In genomic region chr4:72568959-72569718, GRCh38 we compare ENCODE assay signal across 8 cellular contexts. TPM values are rescaled to one million over a fixed set of nuclear protein-coding genes. Genes with fewer than 3 reads are reported as not detected.
DNase-seq lines count a peak whose midpoint lies in the region; ATAC-seq, FAIRE-seq and TF ChIP-seq lines count a peak whose summit lies in the region.

Gene ADAMTS3, minus strand, starts transcription at chr4:72569221. Its CDS starts 459 bp downstream, at chr4:72568762.

- peak within 1 kb of the TSS; percentile 96 for H2AFZ ChIP-seq in astrocyte (ENCODE audit: low read depth, low read length)

- H3K79me2 ChIP-seq in astrocyte (ENCODE audit: insufficient read depth, low read length), result no peaks in the 10 kb centered on the region

- H3K36me3 Mint-ChIP-seq in astrocyte (ENCODE audit: low read depth, unreplicated experiment), result no peaks in the 10 kb centered on the region

- peaks cover 9% of the 10 kb centered on the region for H3K4me1 ChIP-seq in astrocyte (ENCODE audit: insufficient read depth, low read length)
- no peaks in the 10 kb centered on the region for H3K4me1 ChIP-seq in right cardiac atrium (ENCODE audit: control insufficient read depth, insufficient read depth, low read length)

- intact Hi-C loops in right cardiac atrium (cut with DNase I) (no loop called here), posterior vena cava (cut with DNase I) (no loop called here)

- peak within 1 kb of the TSS; percentile 93 for H3K27ac Mint-ChIP-seq in astrocyte (ENCODE audit: unreplicated experiment)

- DNase-seq in AG20443 (ENCODE audit: low spot score) (peak; percentile 68), GM13977 (ENCODE audit: low spot score) (peak; percentile 47), NCI-H510A (lab: John Stamatoyannopoulos, UW) (peak; percentile 85), astrocyte (ENCODE audit: low read depth) (peak; percentile 65), right cardiac atrium (peak; percentile 71 to 87 (median 86)), posterior vena cava (ENCODE audit: low spot score) (peak; percentile 89), NCI-H2196 (lab: John Stamatoyannopoulos, UW; ENCODE audit: unreplicated experiment) (no peak)

- in situ Hi-C loops in GM13977 (cut with MboI; ENCODE audit: low pct_unique_long_range_greater_than_20kb, low sequenced_read_pairs, unreplicated experiment), result no loop called here

- peak; percentile 91 to 92 for ATAC-seq in right cardiac atrium
- no peak for ATAC-seq in HG02938 (IDR thresholded peaks at IDR 0.05; ENCODE audit: unreplicated experiment)

- under 1% methylated on average over 59 of the region's 59 CpGs for WGBS in right cardiac atrium

- no peaks in the 10 kb centered on the region for H3K36me3 ChIP-seq in astrocyte (ENCODE audit: insufficient read depth, low read length)

- peak within 1 kb of the TSS; percentile 92 for H3K4me3 Mint-ChIP-seq in astrocyte (ENCODE audit: unreplicated experiment)

- H3K9me3 Mint-ChIP-seq in astrocyte (ENCODE audit: unreplicated experiment), result no peaks in the 10 kb centered on the region

- H3K4me3 ChIP-seq in astrocyte (ENCODE audit: insufficient read depth, low read depth, low read length), result peak within 1 kb of the TSS; percentile 91
- peak within 1 kb of the TSS; percentile 86 for H3K4me3 ChIP-seq in right cardiac atrium (ENCODE audit: low read length)

- H3K27me3 ChIP-seq in astrocyte (ENCODE audit: insufficient read depth, low read length), result no peaks in the 10 kb centered on the region
- H3K27me3 ChIP-seq in right cardiac atrium (ENCODE audit: control insufficient read depth, insufficient read depth), result no peaks in the 10 kb centered on the region

- H4K20me1 ChIP-seq in astrocyte (ENCODE audit: insufficient read depth, low read length), result no peaks in the 10 kb centered on the region

- H3K27ac ChIP-seq in astrocyte (ENCODE audit: low read depth, low read length) (peak within 1 kb of the TSS; percentile 49), right cardiac atrium (ENCODE audit: low read length) (peak within 1 kb of the TSS; percentile 53)

- peaks cover 8% of the 10 kb centered on the region for H3K4me1 Mint-ChIP-seq in astrocyte (ENCODE audit: low read depth, unreplicated experiment)

- FAIRE-seq in astrocyte (lab: Jason Lieb, UNC), result no peak

- H3K9me3 ChIP-seq in astrocyte (ENCODE audit: insufficient read depth, low read depth, low read length) (no peaks in the 10 kb centered on the region), right cardiac atrium (ENCODE audit: control insufficient read depth, low read length) (no peaks in the 10 kb centered on the region)

- peak within 1 kb of the TSS; percentile 86 for H3K9ac ChIP-seq in astrocyte (ENCODE audit: low read length)

- H3K4me2 ChIP-seq in astrocyte (ENCODE audit: low read length), result peak within 1 kb of the TSS; percentile 100

- TF ChIP-seq CTCF in GM13977 (IDR thresholded peaks at IDR 0.05; ENCODE audit: extremely low read depth, insufficient read depth, missing control alignments), result no peak
- no peak for TF ChIP-seq CTCF in astrocyte (IDR thresholded peaks at IDR 0.05; ENCODE audit: insufficient read depth, low read depth, low read length)

- H3K27me3 Mint-ChIP-seq in astrocyte (ENCODE audit: low read depth, unreplicated experiment), result no peaks in the 10 kb centered on the region

RNA-seq across cellular contexts. Expression of gene ADAMTS3, which starts in this region (rescaled TPM):
- total RNA-seq in astrocyte (4.2 TPM in 2 replicates), right cardiac atrium (1 to 10 TPM; 1.2 to 2.4 (median 2.2) TPM), posterior vena cava (1 to 10 TPM; 3.2 to 6.2 TPM)
- polyA plus RNA-seq in right cardiac atrium, result 0.70 TPM
